In genomic region chr5:88140396-88140862, GRCh38 we compare ENCODE assay signal across 9 cellular contexts.
DNase-seq lines count a peak whose midpoint lies in the region; ATAC-seq and TF ChIP-seq lines count a peak whose summit lies in the region.
"Had no signal": no experiment of that assay in that cellular context is flagged by ENCODE, and none has a peak within 500 bp of the region (broad histone marks: within the 10 kb centered on the region; RNA-seq: fewer than 3 reads in every experiment).

No MANE protein-coding gene starts in this region.

- no peak for TF ChIP-seq POLR2A in testis (IDR thresholded peaks at IDR 0.05)

- H3K4me3 ChIP-seq in liver (ENCODE audit: low read depth in 1 of 3, low read length in 3 of 3), result peak overlapping the region; percentile 52 to 94 (median 55)
- H3K4me3 ChIP-seq in testis, result peak overlapping the region; percentile 47 to 56
- H3K4me3 ChIP-seq: BLaER1 had no signal

- peaks cover 3 to 38% (median 27%) of the 10 kb centered on the region in 4 donors for H3K4me1 ChIP-seq in liver (ENCODE audit: control insufficient read depth in 4 of 4, insufficient read depth in 4 of 4, low read length in 3 of 4)
- no peaks in the 10 kb centered on the region for H3K4me1 ChIP-seq in testis
- H3K4me1 ChIP-seq: BLaER1 had no signal

- intact Hi-C loops in testis (cut with DNase I; ENCODE audit: low total_unique reads), result no loop called here

- H3K9me3 ChIP-seq in liver (ENCODE audit: control insufficient read depth in 4 of 4, low read length in 3 of 4) (no peaks in the 10 kb centered on the region), testis (no peaks in the 10 kb centered on the region)

- peak overlapping the region; percentile 99 for H3K27ac ChIP-seq in caudate nucleus (ENCODE audit: low read depth, low read length)
- no peak overlapping the region for H3K27ac ChIP-seq in liver (ENCODE audit: low read depth in 1 of 2, low read length in 2 of 2)
- H3K27ac ChIP-seq in testis, result no peak overlapping the region
- H3K27ac ChIP-seq: BLaER1 had no signal

- TF ChIP-seq CTCF in liver (IDR thresholded peaks at IDR 0.05; ENCODE audit: low read depth, low read length, missing input control) (no peak), testis (IDR thresholded peaks at IDR 0.05) (no peak)

- WGBS in liver, result 9% methylated on average over 16 of the region's 16 CpGs
- WGBS in testis, 2 donors, result 4% methylated on average over 16 of the region's 16 CpGs

- no peak for TF ChIP-seq RAD21 in liver (IDR thresholded peaks at IDR 0.05)

- H3K9ac ChIP-seq in liver (ENCODE audit: low read depth in 1 of 2, low read length in 2 of 2), result peak overlapping the region in 1 of 2 donors; percentile 83
- H3K9ac ChIP-seq: BLaER1 had no signal

- peak; percentile 23 for DNase-seq in NCI-H1092 treated with DMSO at 0.1 percent for 48 hours (lab: John Stamatoyannopoulos, UW)
- DNase-seq in NCI-H1092 (lab: John Stamatoyannopoulos, UW), result no peak
- DNase-seq in caudate nucleus (lab: John Stamatoyannopoulos, UW), result peak in 36 of 61 donors; percentile 13 to 75 (median 54)
- DNase-seq in testis, result peak; percentile 54
- DNase-seq in NCI-H526 treated with DMSO at 0.1 percent for 48 hours (lab: John Stamatoyannopoulos, UW), result no peak
- no peak for DNase-seq in NK-92 treated with Interleukin-12 subunit alpha and Interleukin-12 subunit beta, amount 100 ng/mL, for 24 hours (lab: John Stamatoyannopoulos, UW)

- ATAC-seq in GM21447 (IDR thresholded peaks at IDR 0.05; ENCODE audit: unreplicated experiment), result no peak

- H3K27me3 ChIP-seq in liver (ENCODE audit: control insufficient read depth in 4 of 4, insufficient read depth in 4 of 4, low read length in 3 of 4), result no peaks in the 10 kb centered on the region
- no peaks in the 10 kb centered on the region for H3K27me3 ChIP-seq in testis

- H3K36me3 ChIP-seq in liver (ENCODE audit: control insufficient read depth in 4 of 4, insufficient read depth in 3 of 4, low read depth in 1 of 4, low read length in 3 of 4) (no peaks in the 10 kb centered on the region), testis (ENCODE audit: low read depth, missing control alignments) (no peaks in the 10 kb centered on the region)
- H3K36me3 ChIP-seq: BLaER1 had no signal

TF ChIP-seq in liver, 16 proteins besides CTCF, POLR2A, EP300 and RAD21:
- no peak for TF ChIP-seq YY1 (IDR thresholded peaks at IDR 0.05)

Comparison
In these comparisons a context has a peak if more than half of its experiments do, and no peak if none do; other contexts are left out.
1. DNase-seq: peak in NCI-H1092 treated with DMSO at 0.1 percent for 48 hours (single experiment), caudate nucleus (36 of 61) and testis (single experiment); none in NCI-H1092 (single experiment), NCI-H526 treated with DMSO at 0.1 percent for 48 hours (single experiment) and NK-92 treated with Interleukin-12 subunit alpha and Interleukin-12 subunit beta, amount 100 ng/mL, for 24 hours (single experiment).